In the genomic region with DNA sequence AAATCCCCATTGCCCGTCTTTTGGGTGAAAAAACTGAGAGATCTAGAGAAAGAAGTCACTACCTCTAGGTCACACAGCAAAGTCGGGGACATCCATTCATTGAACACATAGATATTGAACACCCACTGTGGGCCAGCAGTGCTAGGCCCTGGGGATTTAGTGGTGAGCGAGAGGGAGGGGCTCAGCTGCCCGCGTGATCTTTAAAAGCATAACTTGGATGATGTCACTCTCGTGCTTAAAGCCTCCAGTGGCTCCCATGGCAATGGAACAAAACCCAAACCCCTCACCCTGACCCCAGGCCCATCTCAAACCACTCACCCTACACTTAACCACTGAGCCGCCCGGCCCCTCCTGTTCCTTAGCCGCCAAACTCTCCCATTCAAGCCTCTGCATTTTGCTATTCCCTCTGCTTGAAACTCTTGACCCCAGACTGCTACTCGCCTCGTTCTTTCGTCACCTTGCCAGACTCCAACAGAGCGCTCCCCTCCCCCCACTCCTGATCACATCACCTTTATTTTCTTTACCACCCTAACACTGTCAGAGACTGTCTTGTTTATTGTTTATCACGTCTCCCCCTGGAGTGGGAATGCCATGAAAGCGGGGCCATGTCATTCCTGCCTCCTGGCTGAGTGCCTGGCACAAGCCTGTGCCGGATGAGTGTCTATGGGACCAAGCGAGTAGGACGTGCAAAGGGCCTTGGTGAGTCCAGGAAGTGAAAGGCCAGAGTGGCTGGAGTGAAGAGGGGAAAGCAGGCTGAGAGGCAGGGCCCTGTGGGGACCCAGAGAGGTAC, we compare ENCODE assay signal across 6 cellular contexts. TPM values are rescaled to one million over a fixed set of nuclear protein-coding genes. Genes with fewer than 3 reads are reported as not detected.
DNase-seq lines count a peak whose midpoint lies in the region; TF ChIP-seq lines count a peak whose summit lies in the region.

No MANE protein-coding gene starts in this region.

- TF ChIP-seq CTCF in retinal pigment epithelial cell (conservative IDR thresholded peaks at IDR 0.05; ENCODE audit: low read depth, low read length) = no peak

- DNase-seq in stimulated activated CD4-positive, alpha-beta T cell treated with anti-CD3 and anti-CD28 coated beads, Interleukin-4, amount 100 ng/mL, for 1 hour = peak; percentile 28
- DNase-seq in stimulated activated CD4-positive, alpha-beta T cell treated with anti-CD3 and anti-CD28 coated beads, Interleukin-4, amount 100 ng/mL, for 4 hours = no peak
- DNase-seq in NCI-H2171 treated with DMSO at 0.1 percent for 48 hours (lab: John Stamatoyannopoulos, UW) (peak; percentile 67), dermis blood vessel endothelial cell (peak; percentile 61), retinal pigment epithelial cell (ENCODE audit: low read depth) (peak; percentile 68)
- no peak for DNase-seq in NK-92 treated with Interleukin-12 subunit alpha and Interleukin-12 subunit beta, amount 100 ng/mL, for 24 hours (lab: John Stamatoyannopoulos, UW)

- peak overlapping the region; percentile 56 for H3K4me3 ChIP-seq in retinal pigment epithelial cell (ENCODE audit: low read length)

RNA-seq across cellular contexts. Expression of gene PIP5KL1, which starts 0.7 kb away (rescaled TPM):
- 0.51 and 0.70 TPM in 2 replicates for total RNA-seq in dermis blood vessel endothelial cell

RNA-seq across cellular contexts. Expression of gene DPM2, which starts 6.4 kb away (rescaled TPM):
- 8.5 and 9.9 TPM in 2 replicates for total RNA-seq in dermis blood vessel endothelial cell

RNA-seq across cellular contexts. Expression of gene ST6GALNAC4, which starts 14.4 kb away (rescaled TPM):
- 50.0 and 98.0 TPM in 2 replicates for total RNA-seq in dermis blood vessel endothelial cell

RNA-seq across cellular contexts. Expression of gene ST6GALNAC6, which starts 31.9 kb away (rescaled TPM):
- 33.2 and 44.8 TPM in 2 replicates for total RNA-seq in dermis blood vessel endothelial cell

RNA-seq across cellular contexts. Expression of gene EEIG1, which starts 49.5 kb away (rescaled TPM):
- total RNA-seq in dermis blood vessel endothelial cell = 8.3 and 34.4 TPM in 2 replicates

Comparison
In these comparisons a context has a peak if more than half of its experiments do, and no peak if none do; other contexts are left out.
1. DNase-seq: peak in stimulated activated CD4-positive, alpha-beta T cell treated with anti-CD3 and anti-CD28 coated beads, Interleukin-4, amount 100 ng/mL, for 1 hour (single experiment), NCI-H2171 treated with DMSO at 0.1 percent for 48 hours (single experiment), dermis blood vessel endothelial cell (single experiment) and retinal pigment epithelial cell (single experiment); none in stimulated activated CD4-positive, alpha-beta T cell treated with anti-CD3 and anti-CD28 coated beads, Interleukin-4, amount 100 ng/mL, for 4 hours (0 of 2) and NK-92 treated with Interleukin-12 subunit alpha and Interleukin-12 subunit beta, amount 100 ng/mL, for 24 hours (single experiment).